In the genomic region with DNA sequence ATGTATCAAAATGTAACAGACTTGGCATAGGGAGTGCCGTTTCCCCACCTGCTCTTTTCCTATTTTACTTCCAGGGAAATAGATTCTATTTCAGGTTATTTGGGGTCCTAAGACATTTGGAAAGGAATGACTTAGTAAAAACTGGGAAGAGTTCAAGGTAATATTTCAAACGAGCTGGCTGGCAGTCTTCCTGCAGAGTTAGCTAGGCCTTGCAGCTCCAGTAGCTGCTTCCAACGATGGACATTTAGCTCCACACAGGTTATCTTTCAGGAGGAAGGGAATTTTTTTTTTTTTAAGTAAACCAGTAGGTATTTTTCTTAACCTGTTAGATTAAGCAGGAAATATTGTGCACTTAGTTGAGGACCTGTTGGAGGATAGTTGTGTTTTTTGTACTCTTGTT, we compare ENCODE assay signal across 15 cellular contexts.
"Had no signal": no experiment of that assay in that cellular context is flagged by ENCODE, and none has a peak within 500 bp of the region (broad histone marks: within the 10 kb centered on the region; RNA-seq: fewer than 3 reads in every experiment).

No MANE protein-coding gene starts in this region.

- H3K27me3 Mint-ChIP-seq: activated CD4-positive, alpha-beta T cell treated with anti-CD3 and anti-CD28 coated beads for 36 hours had no signal

- H3K27me3 ChIP-seq: cardiac muscle cell, upper lobe of left lung had no signal

- H3K4me3 ChIP-seq: cardiac muscle cell, lung, upper lobe of left lung had no signal

- H3K9me3 Mint-ChIP-seq: T-helper 2 cell treated with Interferon-gamma antibody and Interleukin-4, amounts not matched to agents 5 μg/mL and 100 μg/mL, for 36 hours had no signal

- H3K9me3 ChIP-seq: upper lobe of left lung had no signal

- H3K4me3 Mint-ChIP-seq: activated CD4-positive, alpha-beta T cell treated with anti-CD3 and anti-CD28 coated beads for 36 hours; T-helper 2 cell treated with Interferon-gamma antibody and Interleukin-4, amounts not matched to agents 5 μg/mL and 100 μg/mL, for 36 hours had no signal

- H3K36me3 ChIP-seq: cardiac muscle cell, upper lobe of left lung had no signal

- H3K27ac Mint-ChIP-seq: activated CD4-positive, alpha-beta T cell treated with anti-CD3 and anti-CD28 coated beads for 36 hours; activated naive CD4-positive, alpha-beta T cell treated with anti-CD3 and anti-CD28 coated beads, Interleukin-2, amount 50 U/mL, for 72 hours; T-helper 2 cell treated with Interferon-gamma antibody and Interleukin-4, amounts not matched to agents 5 μg/mL and 100 μg/mL, for 36 hours had no signal

- ATAC-seq: activated CD4-positive, alpha-beta T cell treated with anti-CD3 and anti-CD28 coated beads for 36 hours; activated naive CD4-positive, alpha-beta T cell treated with anti-CD3 and anti-CD28 coated beads, Interleukin-2, amount 50 U/mL, for 72 hours; stimulated activated naive CD8-positive, alpha-beta T cell treated with anti-CD3 and anti-CD28 coated beads, Interleukin-15, Interleukin-2, amounts not matched to agents 100 U/mL and 50 U/mL, for 24 hours had no signal

- H3K27ac ChIP-seq: cardiac muscle cell, upper lobe of left lung had no signal

- DNase-seq: activated CD4-positive, alpha-beta T cell treated with anti-CD3 and anti-CD28 coated beads for 36 hours; activated CD4-positive, alpha-beta T cell treated with anti-CD3 and anti-CD28 coated beads, Interleukin-2, amount 50 U/mL, for 48 hours; activated gamma-delta T cell treated with Interleukin-2 at 50 U/mL for 16 hours; glutamatergic neuron; midbrain; posterior cingulate gyrus; retina; stimulated activated CD4-positive, alpha-beta T cell treated with anti-CD3 and anti-CD28 coated beads, Interleukin-12 subunit alpha, Interleukin-12 subunit beta, amount 100 ng/mL, for 4 hours; stimulated activated CD4-positive, alpha-beta T cell treated with anti-CD3 and anti-CD28 coated beads, Interleukin-1b, Interleukin-23, amount 100 ng/mL, for 48 hours; stimulated activated naive CD8-positive, alpha-beta T cell treated with anti-CD3 and anti-CD28 coated beads, Interleukin-15, Interleukin-2, amounts not matched to agents 100 U/mL and 50 U/mL, for 24 hours had no signal
